ENCODE assay signal across 21 cellular contexts in genomic region chr6:107815846-107816245, GRCh38. TPM values are rescaled to one million over a fixed set of nuclear protein-coding genes. Genes with fewer than 3 reads are reported as not detected.
A peak's percentile ranks its signal among the peaks of the same experiment; 100 is the strongest.
DNase-seq lines count a peak whose midpoint lies in the region; ATAC-seq and TF ChIP-seq lines count a peak whose summit lies in the region.
"Had no signal": no experiment of that assay in that cellular context is flagged by ENCODE, and none has a peak within 500 bp of the region (broad histone marks: within the 10 kb centered on the region; RNA-seq: fewer than 3 reads in every experiment).

No MANE protein-coding gene starts in this region.

- ATAC-seq in activated T-helper 17 cell treated with anti-CD3 and anti-CD28 coated beads, Interleukin-2, amount 50 U/mL, for 72 hours (replicated peaks) = no peak
- ATAC-seq in stimulated activated effector memory CD8-positive, alpha-beta T cell treated with anti-CD3 and anti-CD28 coated beads, Interleukin-12 subunit alpha, Interleukin-12 subunit beta, amount 100 ng/mL, for 72 hours = no peak
- no peak for ATAC-seq in HG03159 (IDR thresholded peaks at IDR 0.05; ENCODE audit: unreplicated experiment)
- ATAC-seq: GM12878, K562, PC-3 had no signal

- H3K36me3 ChIP-seq in hepatocyte (replicated peaks; ENCODE audit: insufficient read depth, low read depth) = no peaks in the 10 kb centered on the region
- H3K36me3 ChIP-seq in MG63 = no peaks in the 10 kb centered on the region
- H3K36me3 ChIP-seq in BE2C = no peaks in the 10 kb centered on the region

- no peaks in the 10 kb centered on the region for H3K9me3 Mint-ChIP-seq in activated T-helper 17 cell treated with anti-CD3 and anti-CD28 coated beads, Interleukin-2, amount 50 U/mL, for 72 hours
- no peaks in the 10 kb centered on the region for H3K9me3 Mint-ChIP-seq in stimulated activated effector memory CD8-positive, alpha-beta T cell treated with anti-CD3 and anti-CD28 coated beads, Interleukin-12 subunit alpha, Interleukin-12 subunit beta, amount 100 ng/mL, for 72 hours

- peak overlapping the region; percentile 95 for H3K4me3 Mint-ChIP-seq in activated T-helper 17 cell treated with anti-CD3 and anti-CD28 coated beads, Interleukin-2, amount 50 U/mL, for 72 hours
- H3K4me3 Mint-ChIP-seq in stimulated activated effector memory CD8-positive, alpha-beta T cell treated with anti-CD3 and anti-CD28 coated beads, Interleukin-12 subunit alpha, Interleukin-12 subunit beta, amount 100 ng/mL, for 72 hours = no peak overlapping the region
- H3K4me3 Mint-ChIP-seq: B cell had no signal

- H3K27ac Mint-ChIP-seq in activated T-helper 17 cell treated with anti-CD3 and anti-CD28 coated beads, Interleukin-2, amount 50 U/mL, for 72 hours = no peak overlapping the region
- peak overlapping the region; percentile 16 for H3K27ac Mint-ChIP-seq in stimulated activated effector memory CD8-positive, alpha-beta T cell treated with anti-CD3 and anti-CD28 coated beads, Interleukin-12 subunit alpha, Interleukin-12 subunit beta, amount 100 ng/mL, for 72 hours

- WGBS in hepatocyte (ENCODE audit: low lambda C conversion rate, missing lambda C conversion rate) = 91% methylated on average over 7 of the region's 7 CpGs

- no peaks in the 10 kb centered on the region for H4K20me1 ChIP-seq in hepatocyte (ENCODE audit: insufficient read depth, poor library complexity, severe bottlenecking)

- no peaks in the 10 kb centered on the region for H3K9me3 ChIP-seq in hepatocyte (ENCODE audit: low read depth)
- H3K9me3 ChIP-seq in MG63 = no peaks in the 10 kb centered on the region
- no peaks in the 10 kb centered on the region for H3K9me3 ChIP-seq in BE2C

- H3K27me3 Mint-ChIP-seq in activated T-helper 17 cell treated with anti-CD3 and anti-CD28 coated beads, Interleukin-2, amount 50 U/mL, for 72 hours = no peaks in the 10 kb centered on the region
- H3K27me3 Mint-ChIP-seq: B cell had no signal

- H3K79me2 ChIP-seq in hepatocyte = no peaks in the 10 kb centered on the region

- H3K4me1 Mint-ChIP-seq in activated T-helper 17 cell treated with anti-CD3 and anti-CD28 coated beads, Interleukin-2, amount 50 U/mL, for 72 hours = peaks cover 42% of the 10 kb centered on the region
- H3K4me1 Mint-ChIP-seq in stimulated activated effector memory CD8-positive, alpha-beta T cell treated with anti-CD3 and anti-CD28 coated beads, Interleukin-12 subunit alpha, Interleukin-12 subunit beta, amount 100 ng/mL, for 72 hours = peaks cover 72% of the 10 kb centered on the region

- no peaks in the 10 kb centered on the region for H3K36me3 Mint-ChIP-seq in activated T-helper 17 cell treated with anti-CD3 and anti-CD28 coated beads, Interleukin-2, amount 50 U/mL, for 72 hours (ENCODE audit: low read depth)
- H3K36me3 Mint-ChIP-seq in stimulated activated effector memory CD8-positive, alpha-beta T cell treated with anti-CD3 and anti-CD28 coated beads, Interleukin-12 subunit alpha, Interleukin-12 subunit beta, amount 100 ng/mL, for 72 hours = no peaks in the 10 kb centered on the region

- H2AFZ ChIP-seq in hepatocyte = no peak overlapping the region

- no peak overlapping the region for H3K4me2 ChIP-seq in hepatocyte

- H3K4me3 ChIP-seq in hepatocyte = no peak overlapping the region
- H3K4me3 ChIP-seq in MG63 = no peak overlapping the region
- no peak overlapping the region for H3K4me3 ChIP-seq in BE2C (ENCODE audit: low read depth, low read length)
- H3K4me3 ChIP-seq: GM12878, K562 had no signal

- peak overlapping the region; percentile 77 for H3K27ac ChIP-seq in hepatocyte
- H3K27ac ChIP-seq: 22Rv1, RWPE1 had no signal

- H3K9me2 ChIP-seq in hepatocyte (replicated peaks; ENCODE audit: insufficient read depth) = no peaks in the 10 kb centered on the region

- TF ChIP-seq CTCF in hepatocyte (IDR thresholded peaks at IDR 0.05; ENCODE audit: poor library complexity) (no peak), BE2C (IDR thresholded peaks at IDR 0.05; ENCODE audit: low read depth, low read length) (no peak)

- H3K4me1 ChIP-seq in hepatocyte (ENCODE audit: insufficient read depth) (peaks cover 27% of the 10 kb centered on the region), BE2C (peaks cover 5% of the 10 kb centered on the region; the same call in 1 of the 2 replicates)

- peak; percentile 50 for DNase-seq in activated CD8-positive, alpha-beta memory T cell treated with anti-CD3 and anti-CD28 coated beads for 24 hours
- DNase-seq in activated CD8-positive, alpha-beta memory T cell treated with anti-CD3 and anti-CD28 coated beads, Interleukin-2, amount 50 U/mL, for 48 hours = no peak
- DNase-seq in hepatocyte (ENCODE audit: low spot score) (no peak), MG63 (no peak), BE2C (no peak)
- no peak for DNase-seq in stimulated activated effector memory CD8-positive, alpha-beta T cell treated with anti-CD3 and anti-CD28 coated beads, Interleukin-12 subunit alpha, Interleukin-12 subunit beta, amount 100 ng/mL, for 72 hours (ENCODE audit: low spot score in 2 of 2)
- DNase-seq: GDM1, GOT3, NCI-H1417 treated with DMSO at 0.1 percent for 48 hours, NCI-H2029, NCI-H2171, NCI-H446, PC-3 had no signal

- no peaks in the 10 kb centered on the region for H3K27me3 ChIP-seq in hepatocyte
- no peaks in the 10 kb centered on the region for H3K27me3 ChIP-seq in MG63
- no peaks in the 10 kb centered on the region for H3K27me3 ChIP-seq in BE2C

RNA-seq across cellular contexts. Expression of gene SCML4, which starts 8.3 kb away (rescaled TPM):
- 1 to 10 TPM; 2.6 to 3.9 TPM for total RNA-seq in activated T-helper 17 cell treated with anti-CD3 and anti-CD28 coated beads, Interleukin-2, amount 50 U/mL, for 72 hours
- 1.6 and 5.8 TPM in 2 replicates for total RNA-seq in hepatocyte
- 1.5 and 3.4 TPM in 2 replicates for polyA plus RNA-seq in hepatocyte
- total RNA-seq in MG63 (2014; rRNA removed; shearing (Covaris generic); ENCODE audit: low replicate concordance) = not detected in 2 replicates
- not detected for polyA plus RNA-seq in BE2C (2012; ENCODE audit: insufficient read depth, insufficient read length, low read depth)
- total RNA-seq: PC-3 had no signal
- polyA plus RNA-seq: AG04450, K562 had no signal
